ENCODE assay signal across 8 cellular contexts in genomic region chr20:57061058-57061900, GRCh38.
DNase-seq lines count a peak whose midpoint lies in the region; ATAC-seq and TF ChIP-seq lines count a peak whose summit lies in the region.

No MANE protein-coding gene starts in this region.

- H3K27ac Mint-ChIP-seq in nephron: no peak overlapping the region

- no peaks in the 10 kb centered on the region for H3K27me3 ChIP-seq in vagina

- peaks cover 7% of the 10 kb centered on the region for H3K4me1 ChIP-seq in vagina

- no peak for ATAC-seq in HG02885 (IDR thresholded peaks at IDR 0.05; ENCODE audit: poor library complexity, unreplicated experiment)

- no peak overlapping the region for H3K27ac ChIP-seq in vagina

- DNase-seq in D341Med (ENCODE audit: low spot score) (peak; percentile 73), HuH-7.5 (ENCODE audit: low spot score) (peak; percentile 54), astrocyte of the hippocampus (ENCODE audit: low read depth, low spot score) (peak; percentile 69), GM19238 (ENCODE audit: insufficient read length, low spot score) (no peak), UCSD-AML1 (lab: John Stamatoyannopoulos, UW; ENCODE audit: unreplicated experiment) (no peak), vagina (ENCODE audit: extremely low spot score in 2 of 2) (no peak)

- no peaks in the 10 kb centered on the region for H3K36me3 Mint-ChIP-seq in nephron (ENCODE audit: low read depth)

- H3K4me1 Mint-ChIP-seq in nephron: no peaks in the 10 kb centered on the region

- H3K27me3 Mint-ChIP-seq in nephron (ENCODE audit: low read depth): peaks cover 37% of the 10 kb centered on the region

- no peak overlapping the region for H3K4me3 ChIP-seq in vagina

- no peaks in the 10 kb centered on the region for H3K9me3 Mint-ChIP-seq in nephron

- peak; percentile 60 to 78 (median 65) for TF ChIP-seq CTCF in nephron (IDR thresholded peaks at IDR 0.05; ENCODE audit: unreplicated experiment in 3 of 3)
- TF ChIP-seq CTCF in vagina (IDR thresholded peaks at IDR 0.05): peak in 1 of 3 experiments; percentile 38

- intact Hi-C loops in vagina (cut with DNase I): loop anchor here (10.0 kb wide), 1 partner anchor 506 kb away; no protein-coding TSS in a partner anchor

- H3K9me3 ChIP-seq in vagina: no peaks in the 10 kb centered on the region

- H3K4me3 Mint-ChIP-seq in nephron: no peak overlapping the region

- no peak for TF ChIP-seq POLR2A in vagina (IDR thresholded peaks at IDR 0.05)

- no peaks in the 10 kb centered on the region for H3K36me3 ChIP-seq in vagina

Comparison
In these comparisons a context has a peak if more than half of its experiments do, and no peak if none do; other contexts are left out.
1. DNase-seq: peak in D341Med (single experiment), HuH-7.5 (single experiment) and astrocyte of the hippocampus (single experiment); none in GM19238 (single experiment), UCSD-AML1 (single experiment) and vagina (0 of 2).